2 cellular contexts compared by ENCODE assay signal in genomic region chr3:160437083-160437455, GRCh38.
TF ChIP-seq lines count a peak whose summit lies in the region.

No MANE protein-coding gene starts in this region.

TF ChIP-seq in HepG2, 621 proteins besides CTCF, POLR2A, EP300 and RAD21:
- TF ChIP-seq PHF21A (CRISPR knock-in tag; IDR thresholded peaks at IDR 0.05) (no peak), KMT2A (CRISPR knock-in tag; IDR thresholded peaks at IDR 0.05) (no peak), MTERF4 (CRISPR knock-in tag; IDR thresholded peaks at IDR 0.05) (no peak), TFE3 (CRISPR knock-in tag; IDR thresholded peaks at IDR 0.05) (no peak), ZNF33B (CRISPR knock-in tag; IDR thresholded peaks at IDR 0.05) (no peak)

TF ChIP-seq in HEK293, 187 proteins besides CTCF, POLR2A, EP300 and RAD21:
- TF ChIP-seq ZBTB21 (tag by site-specific recombination; IDR thresholded peaks at IDR 0.05): no peak
- TF ChIP-seq ZNF174 (tag by site-specific recombination; IDR thresholded peaks at IDR 0.05): no peak
- TF ChIP-seq ZNF501 (tag by site-specific recombination; IDR thresholded peaks at IDR 0.05): no peak
- TF ChIP-seq ZNF138 (tag by site-specific recombination; IDR thresholded peaks at IDR 0.05; ENCODE audit: borderline replicate concordance): no peak
- no peak for TF ChIP-seq HOXA7 (CRISPR knock-in tag; IDR thresholded peaks at IDR 0.05; ENCODE audit: borderline replicate concordance)
- no peak for TF ChIP-seq MYNN (tag by site-specific recombination; IDR thresholded peaks at IDR 0.05; ENCODE audit: borderline replicate concordance)
- no peak for TF ChIP-seq BCL11A (tag by site-specific recombination; IDR thresholded peaks at IDR 0.05; ENCODE audit: low read depth)
- peak; percentile 30; the same call in 1 of the 2 replicates for TF ChIP-seq GLIS2 (tag by site-specific recombination; IDR thresholded peaks at IDR 0.05)
- TF ChIP-seq ZNF24 (tag by site-specific recombination; IDR thresholded peaks at IDR 0.05): no peak
- TF ChIP-seq EGR2 (tag by site-specific recombination; IDR thresholded peaks at IDR 0.05; ENCODE audit: low read depth): 0 out of 2 replicates have a peak, but pooled peaks have one; percentile 22
- TF ChIP-seq ZFHX2 (tag by site-specific recombination; conservative IDR thresholded peaks at IDR 0.05): peak; percentile 35; the same call in 1 of the 2 replicates
- TF ChIP-seq IKZF3 (tag by site-specific recombination; IDR thresholded peaks at IDR 0.05): no peak
- no peak for TF ChIP-seq PRDM1 (tag by site-specific recombination; IDR thresholded peaks at IDR 0.05)
- no peak for TF ChIP-seq ZBTB7A (tag by site-specific recombination; IDR thresholded peaks at IDR 0.05; ENCODE audit: low read depth)
- TF ChIP-seq HOXD13 (CRISPR knock-in tag; IDR thresholded peaks at IDR 0.05; ENCODE audit: borderline replicate concordance): no peak
- TF ChIP-seq GFI1B (tag by site-specific recombination; IDR thresholded peaks at IDR 0.05): no peak
- peak; percentile 61 for TF ChIP-seq KLF10 (tag by site-specific recombination; IDR thresholded peaks at IDR 0.05)
- TF ChIP-seq ZBTB48 (tag by site-specific recombination; IDR thresholded peaks at IDR 0.05): no peak
- no peak for TF ChIP-seq PRDM2 (tag by site-specific recombination; IDR thresholded peaks at IDR 0.05; ENCODE audit: borderline replicate concordance)
- no peak for TF ChIP-seq ZBTB26 (tag by site-specific recombination; optimal IDR thresholded peaks at IDR 0.05)
- TF ChIP-seq ZSCAN30 (tag by site-specific recombination; IDR thresholded peaks at IDR 0.05): no peak
- no peak for TF ChIP-seq PRDM10 (tag by site-specific recombination; IDR thresholded peaks at IDR 0.05)
- peak; percentile 15; the same call in 1 of the 2 replicates for TF ChIP-seq ZNF362 (tag by site-specific recombination; IDR thresholded peaks at IDR 0.05)
